9 cellular contexts compared by ENCODE assay signal in genomic region chr6:165884813-165885765, GRCh38.
DNase-seq lines count a peak whose midpoint lies in the region; ATAC-seq and TF ChIP-seq lines count a peak whose summit lies in the region.
"Had no signal": no experiment of that assay in that cellular context is flagged by ENCODE, and none has a peak within 500 bp of the region (broad histone marks: within the 10 kb centered on the region; RNA-seq: fewer than 3 reads in every experiment).

No MANE protein-coding gene starts in this region.

- H3K36me3 Mint-ChIP-seq in endothelial cell (ENCODE audit: low read depth, unreplicated experiment), result peaks cover 4% of the 10 kb centered on the region

- peaks cover 10% of the 10 kb centered on the region for H3K9me3 Mint-ChIP-seq in endothelial cell (ENCODE audit: unreplicated experiment)

- no peak overlapping the region for H3K27ac ChIP-seq in muscle layer of colon (ENCODE audit: low read depth, low read length)
- H3K27ac ChIP-seq: SK-N-MC had no signal

- H3K4me1 Mint-ChIP-seq in endothelial cell (ENCODE audit: unreplicated experiment), result peaks cover 3% of the 10 kb centered on the region

- no peak overlapping the region for H3K4me3 ChIP-seq in muscle layer of colon (ENCODE audit: low read depth in 1 of 2, low read length in 2 of 2)
- H3K4me3 ChIP-seq: SK-N-MC had no signal

- peaks cover 16% of the 10 kb centered on the region for H3K4me1 ChIP-seq in muscle layer of colon (ENCODE audit: insufficient read depth, low read length)

- no peaks in the 10 kb centered on the region for H3K36me3 ChIP-seq in muscle layer of colon (ENCODE audit: insufficient read depth, low read length)

- H3K27me3 Mint-ChIP-seq in endothelial cell (ENCODE audit: unreplicated experiment), result peaks cover 5% of the 10 kb centered on the region

- ATAC-seq in GM18909 (IDR thresholded peaks at IDR 0.05; ENCODE audit: poor library complexity, unreplicated experiment), result peak; percentile 98
- peak; percentile 97 for ATAC-seq in HG03159 (IDR thresholded peaks at IDR 0.05; ENCODE audit: unreplicated experiment)

- H3K27me3 ChIP-seq in muscle layer of colon (ENCODE audit: control insufficient read depth in 1 of 2, insufficient read depth in 2 of 2, low read length in 2 of 2), result no peaks in the 10 kb centered on the region

- peak; percentile 88 for TF ChIP-seq CTCF in endothelial cell (IDR thresholded peaks at IDR 0.05; ENCODE audit: unreplicated experiment)

- H3K9ac ChIP-seq in muscle layer of colon (ENCODE audit: low read length), result peak overlapping the region; percentile 5

- no peak overlapping the region for H3K4me3 Mint-ChIP-seq in endothelial cell (ENCODE audit: unreplicated experiment)

- no peak overlapping the region for H3K27ac Mint-ChIP-seq in endothelial cell (ENCODE audit: unreplicated experiment)

- DNase-seq in C1 segment of cervical spinal cord (lab: John Stamatoyannopoulos, UW), result peak in 11 of 14 donors; percentile 5 to 64 (median 32)
- peak; percentile 28 for DNase-seq in NCI-H82 treated with DMSO at 0.1 percent for 48 hours (lab: John Stamatoyannopoulos, UW; ENCODE audit: unreplicated experiment)
- peak; percentile 5 for DNase-seq in activated CD8-positive, alpha-beta memory T cell treated with anti-CD3 and anti-CD28 coated beads, Interleukin-2, amount 50 U/mL, for 1 hour (ENCODE audit: extremely low read depth)
- DNase-seq in endothelial cell (ENCODE audit: low spot score), result peak; percentile 90
- peak; percentile 46 to 55 for DNase-seq in stimulated activated CD8-positive, alpha-beta memory T cell treated with anti-CD3 and anti-CD28 coated beads, Interleukin-7, amount 100 ng/mL, for 48 hours (ENCODE audit: extremely low read depth in 1 of 2, low read depth in 1 of 2)

- no peaks in the 10 kb centered on the region for H3K9me3 ChIP-seq in muscle layer of colon (ENCODE audit: low read length)

Comparison
In these comparisons a context has a peak if more than half of its experiments do, and no peak if none do; other contexts are left out.
1. DNase-seq: peak in every context shown above with its lines; median percentile 90 in endothelial cell; 50 in stimulated activated CD8-positive, alpha-beta memory T cell treated with anti-CD3 and anti-CD28 coated beads, Interleukin-7, amount 100 ng/mL, for 48 hours; 32 in C1 segment of cervical spinal cord; 28 in NCI-H82 treated with DMSO at 0.1 percent for 48 hours; 5 in activated CD8-positive, alpha-beta memory T cell treated with anti-CD3 and anti-CD28 coated beads, Interleukin-2, amount 50 U/mL, for 1 hour.